In the genomic region with DNA sequence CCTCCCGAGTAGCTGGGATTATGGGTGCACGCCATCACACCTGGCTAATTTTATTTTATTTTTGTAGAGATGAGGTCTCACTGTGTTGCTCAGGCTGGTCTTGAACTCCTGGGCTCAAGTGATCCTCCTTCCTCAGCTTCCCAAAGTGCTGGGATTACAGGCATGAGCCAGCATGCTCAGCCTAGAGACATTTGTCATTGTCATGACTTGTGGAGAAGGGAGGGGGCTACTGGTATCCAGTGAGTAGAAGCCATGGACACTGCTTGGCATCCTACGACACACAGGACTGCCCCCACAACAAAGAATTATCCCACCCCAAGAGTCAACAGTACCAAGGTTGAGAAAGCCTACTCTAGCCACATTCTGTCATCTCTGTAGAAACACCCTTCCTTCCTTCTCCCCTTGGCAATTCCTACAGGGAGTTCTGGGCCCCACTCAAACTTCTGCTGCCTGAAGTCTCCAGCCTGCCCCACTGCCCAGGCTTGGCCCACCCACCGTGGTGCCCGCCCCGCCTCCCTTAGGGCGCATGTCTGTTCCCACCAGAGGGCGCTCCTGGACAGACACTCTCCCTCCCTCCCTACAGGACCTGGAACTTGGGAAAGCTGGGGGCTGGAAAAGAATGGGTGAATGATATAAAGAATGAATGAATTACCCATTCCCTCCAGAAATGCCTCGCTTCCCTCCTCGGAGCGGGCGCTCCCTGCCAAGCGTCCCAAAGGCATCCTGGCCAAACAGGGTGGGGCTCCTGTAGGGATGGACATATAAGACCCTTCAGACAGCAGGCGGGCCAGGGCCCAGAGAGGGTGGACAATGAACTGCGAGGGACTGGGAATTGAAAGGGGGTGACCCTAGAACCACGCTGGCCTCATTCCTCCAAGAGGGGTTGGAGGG, we compare ENCODE assay signal across 1 cellular context.
TF ChIP-seq lines count a peak whose summit lies in the region.

No MANE protein-coding gene starts in this region.

TF ChIP-seq in HepG2, 621 proteins besides CTCF, POLR2A, EP300 and RAD21 (continued from another document and continues in another):
- TF ChIP-seq, protein P1, sequence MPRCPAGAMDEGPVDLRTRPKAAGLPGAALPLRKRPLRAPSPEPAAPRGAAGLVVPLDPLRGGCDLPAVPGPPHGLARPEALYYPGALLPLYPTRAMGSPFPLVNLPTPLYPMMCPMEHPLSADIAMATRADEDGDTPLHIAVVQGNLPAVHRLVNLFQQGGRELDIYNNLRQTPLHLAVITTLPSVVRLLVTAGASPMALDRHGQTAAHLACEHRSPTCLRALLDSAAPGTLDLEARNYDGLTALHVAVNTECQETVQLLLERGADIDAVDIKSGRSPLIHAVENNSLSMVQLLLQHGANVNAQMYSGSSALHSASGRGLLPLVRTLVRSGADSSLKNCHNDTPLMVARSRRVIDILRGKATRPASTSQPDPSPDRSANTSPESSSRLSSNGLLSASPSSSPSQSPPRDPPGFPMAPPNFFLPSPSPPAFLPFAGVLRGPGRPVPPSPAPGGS (CRISPR knock-in tag; IDR thresholded peaks at IDR 0.05), result 0 out of 2 replicates have a peak, but pooled peaks have one; percentile 42
- TF ChIP-seq ERF (CRISPR knock-in tag; IDR thresholded peaks at IDR 0.05) (0 out of 2 replicates have a peak, but pooled peaks have one; percentile 28), KLF12 (CRISPR knock-in tag; IDR thresholded peaks at IDR 0.05; ENCODE audit: borderline replicate concordance) (peak; percentile 54; the same call in 1 of the 2 replicates), HIVEP1 (CRISPR knock-in tag; IDR thresholded peaks at IDR 0.05) (0 out of 2 replicates have a peak, but pooled peaks have one; percentile 59), ZSCAN25 (CRISPR knock-in tag; IDR thresholded peaks at IDR 0.05) (0 out of 2 replicates have a peak, but pooled peaks have one; percentile 27), KLF11 (CRISPR knock-in tag; IDR thresholded peaks at IDR 0.05) (no peak), STAG1 (CRISPR knock-in tag; IDR thresholded peaks at IDR 0.05) (peak; percentile 89), ZNF572 (CRISPR knock-in tag; IDR thresholded peaks at IDR 0.05) (0 out of 2 replicates have a peak, but pooled peaks have one; percentile 70), SMC3 (IDR thresholded peaks at IDR 0.05; ENCODE audit: low read length) (peak; percentile 60), HES4 (CRISPR knock-in tag; IDR thresholded peaks at IDR 0.05; ENCODE audit: borderline replicate concordance) (0 out of 2 replicates have a peak, but pooled peaks have one; percentile 30), LCORL (IDR thresholded peaks at IDR 0.05) (no peak), LCORL (CRISPR knock-in tag; IDR thresholded peaks at IDR 0.05) (0 out of 2 replicates have a peak, but pooled peaks have one; percentile 30), THAP11 (CRISPR knock-in tag; IDR thresholded peaks at IDR 0.05) (peak; percentile 79), SAP130 (CRISPR knock-in tag; IDR thresholded peaks at IDR 0.05; ENCODE audit: low read depth) (peak; percentile 48; the same call in 1 of the 2 replicates), ZNF652 (CRISPR knock-in tag; IDR thresholded peaks at IDR 0.05; ENCODE audit: borderline replicate concordance, low read depth) (no peak), SP1 (IDR thresholded peaks at IDR 0.05) (no peak), SP1 (CRISPR knock-in tag; IDR thresholded peaks at IDR 0.05) (peak; percentile 64; the same call in 1 of the 2 replicates), ZNF598 (CRISPR knock-in tag; IDR thresholded peaks at IDR 0.05; ENCODE audit: borderline replicate concordance) (peak; percentile 80; the same call in 1 of the 2 replicates), MYC (CRISPR knock-in tag; IDR thresholded peaks at IDR 0.05; ENCODE audit: borderline replicate concordance) (peak; percentile 69), U2AF2 (IDR thresholded peaks at IDR 0.05; ENCODE audit: low read depth, low read length) (no peak), ONECUT2 (CRISPR knock-in tag; IDR thresholded peaks at IDR 0.05) (no peak), SP5 (CRISPR knock-in tag; IDR thresholded peaks at IDR 0.05; ENCODE audit: borderline replicate concordance, low read depth) (peak; percentile 57), ZKSCAN5 (CRISPR knock-in tag; IDR thresholded peaks at IDR 0.05) (no peak), ZNF317 (CRISPR knock-in tag; IDR thresholded peaks at IDR 0.05) (0 out of 2 replicates have a peak, but pooled peaks have one; percentile 15), HNF4A (CRISPR knock-in tag; IDR thresholded peaks at IDR 0.05) (no peak), HNRNPL (IDR thresholded peaks at IDR 0.05; ENCODE audit: low read depth, low read length) (peak; percentile 80; the same call in 1 of the 2 replicates), FOSL2 (CRISPR knock-in tag; IDR thresholded peaks at IDR 0.05) (peak; percentile 19; the same call in 1 of the 2 replicates), ZBTB7B (CRISPR knock-in tag; IDR thresholded peaks at IDR 0.05) (0 out of 2 replicates have a peak, but pooled peaks have one; percentile 54), TSC22D2 (CRISPR knock-in tag; IDR thresholded peaks at IDR 0.05; ENCODE audit: borderline replicate concordance) (peak; percentile 74; the same call in 1 of the 2 replicates), XRCC5 (optimal IDR thresholded peaks at IDR 0.05; ENCODE audit: low read length) (peak; percentile 83), SOX5 (CRISPR knock-in tag; IDR thresholded peaks at IDR 0.05; ENCODE audit: borderline replicate concordance) (0 out of 2 replicates have a peak, but pooled peaks have one; percentile 15), ELF3 (CRISPR knock-in tag; IDR thresholded peaks at IDR 0.05) (0 out of 2 replicates have a peak, but pooled peaks have one; percentile 22)
- TF ChIP-seq, protein P2, sequence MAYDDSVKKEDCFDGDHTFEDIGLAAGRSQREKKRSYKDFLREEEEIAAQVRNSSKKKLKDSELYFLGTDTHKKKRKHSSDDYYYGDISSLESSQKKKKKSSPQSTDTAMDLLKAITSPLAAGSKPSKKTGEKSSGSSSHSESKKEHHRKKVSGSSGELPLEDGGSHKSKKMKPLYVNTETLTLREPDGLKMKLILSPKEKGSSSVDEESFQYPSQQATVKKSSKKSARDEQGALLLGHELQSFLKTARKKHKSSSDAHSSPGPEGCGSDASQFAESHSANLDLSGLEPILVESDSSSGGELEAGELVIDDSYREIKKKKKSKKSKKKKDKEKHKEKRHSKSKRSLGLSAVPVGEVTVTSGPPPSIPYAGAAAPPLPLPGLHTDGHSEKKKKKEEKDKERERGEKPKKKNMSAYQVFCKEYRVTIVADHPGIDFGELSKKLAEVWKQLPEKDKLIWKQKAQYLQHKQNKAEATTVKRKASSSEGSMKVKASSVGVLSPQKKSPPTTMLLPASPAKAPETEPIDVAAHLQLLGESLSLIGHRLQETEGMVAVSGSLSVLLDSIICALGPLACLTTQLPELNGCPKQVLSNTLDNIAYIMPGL (CRISPR knock-in tag; IDR thresholded peaks at IDR 0.05; ENCODE audit: borderline replicate concordance in 1 of 2, low read depth in 1 of 2), result peak; percentile 52 to 59; a peak in 2 of 4 replicates
- TF ChIP-seq, protein P3, sequence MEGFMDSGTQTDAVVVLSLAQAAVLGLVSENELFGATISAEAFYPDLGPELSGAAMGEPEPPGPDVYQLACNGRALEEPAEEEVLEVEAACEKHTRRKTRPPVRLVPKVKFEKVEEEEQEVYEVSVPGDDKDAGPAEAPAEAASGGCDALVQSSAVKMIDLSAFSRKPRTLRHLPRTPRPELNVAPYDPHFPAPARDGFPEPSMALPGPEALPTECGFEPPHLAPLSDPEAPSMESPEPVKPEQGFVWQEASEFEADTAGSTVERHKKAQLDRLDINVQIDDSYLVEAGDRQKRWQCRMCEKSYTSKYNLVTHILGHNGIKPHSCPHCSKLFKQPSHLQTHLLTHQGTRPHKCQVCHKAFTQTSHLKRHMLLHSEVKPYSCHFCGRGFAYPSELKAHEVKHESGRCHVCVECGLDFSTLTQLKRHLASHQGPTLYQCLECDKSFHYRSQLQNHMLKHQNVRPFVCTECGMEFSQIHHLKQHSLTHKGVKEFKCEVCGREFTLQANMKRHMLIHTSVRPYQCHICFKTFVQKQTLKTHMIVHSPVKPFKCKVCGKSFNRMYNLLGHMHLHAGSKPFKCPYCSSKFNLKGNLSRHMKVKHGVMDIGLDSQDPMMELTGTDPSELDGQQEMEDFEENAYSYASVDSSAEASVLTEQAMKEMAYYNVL (CRISPR knock-in tag; IDR thresholded peaks at IDR 0.05; ENCODE audit: borderline replicate concordance), result 0 out of 2 replicates have a peak, but pooled peaks have one; percentile 20
- TF ChIP-seq, protein P4, sequence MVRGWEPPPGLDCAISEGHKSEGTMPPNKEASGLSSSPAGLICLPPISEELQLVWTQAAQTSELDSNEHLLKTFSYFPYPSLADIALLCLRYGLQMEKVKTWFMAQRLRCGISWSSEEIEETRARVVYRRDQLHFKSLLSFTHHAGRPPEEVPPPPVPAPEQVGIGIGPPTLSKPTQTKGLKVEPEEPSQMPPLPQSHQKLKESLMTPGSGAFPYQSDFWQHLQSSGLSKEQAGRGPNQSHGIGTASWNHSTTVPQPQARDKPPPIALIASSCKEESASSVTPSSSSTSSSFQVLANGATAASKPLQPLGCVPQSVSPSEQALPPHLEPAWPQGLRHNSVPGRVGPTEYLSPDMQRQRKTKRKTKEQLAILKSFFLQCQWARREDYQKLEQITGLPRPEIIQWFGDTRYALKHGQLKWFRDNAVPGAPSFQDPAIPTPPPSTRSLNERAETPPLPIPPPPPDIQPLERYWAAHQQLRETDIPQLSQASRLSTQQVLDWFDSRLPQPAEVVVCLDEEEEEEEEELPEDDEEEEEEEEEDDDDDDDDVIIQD (CRISPR knock-in tag; IDR thresholded peaks at IDR 0.05; ENCODE audit: low read depth), result no peak
- TF ChIP-seq, protein P5, sequence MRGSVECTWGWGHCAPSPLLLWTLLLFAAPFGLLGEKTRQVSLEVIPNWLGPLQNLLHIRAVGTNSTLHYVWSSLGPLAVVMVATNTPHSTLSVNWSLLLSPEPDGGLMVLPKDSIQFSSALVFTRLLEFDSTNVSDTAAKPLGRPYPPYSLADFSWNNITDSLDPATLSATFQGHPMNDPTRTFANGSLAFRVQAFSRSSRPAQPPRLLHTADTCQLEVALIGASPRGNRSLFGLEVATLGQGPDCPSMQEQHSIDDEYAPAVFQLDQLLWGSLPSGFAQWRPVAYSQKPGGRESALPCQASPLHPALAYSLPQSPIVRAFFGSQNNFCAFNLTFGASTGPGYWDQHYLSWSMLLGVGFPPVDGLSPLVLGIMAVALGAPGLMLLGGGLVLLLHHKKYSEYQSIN (CRISPR knock-in tag; IDR thresholded peaks at IDR 0.05; ENCODE audit: borderline replicate concordance), result no peak
- TF ChIP-seq, protein P6, sequence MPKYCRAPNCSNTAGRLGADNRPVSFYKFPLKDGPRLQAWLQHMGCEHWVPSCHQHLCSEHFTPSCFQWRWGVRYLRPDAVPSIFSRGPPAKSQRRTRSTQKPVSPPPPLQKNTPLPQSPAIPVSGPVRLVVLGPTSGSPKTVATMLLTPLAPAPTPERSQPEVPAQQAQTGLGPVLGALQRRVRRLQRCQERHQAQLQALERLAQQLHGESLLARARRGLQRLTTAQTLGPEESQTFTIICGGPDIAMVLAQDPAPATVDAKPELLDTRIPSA (CRISPR knock-in tag; IDR thresholded peaks at IDR 0.05; ENCODE audit: borderline replicate concordance), result no peak
- TF ChIP-seq, protein P7, sequence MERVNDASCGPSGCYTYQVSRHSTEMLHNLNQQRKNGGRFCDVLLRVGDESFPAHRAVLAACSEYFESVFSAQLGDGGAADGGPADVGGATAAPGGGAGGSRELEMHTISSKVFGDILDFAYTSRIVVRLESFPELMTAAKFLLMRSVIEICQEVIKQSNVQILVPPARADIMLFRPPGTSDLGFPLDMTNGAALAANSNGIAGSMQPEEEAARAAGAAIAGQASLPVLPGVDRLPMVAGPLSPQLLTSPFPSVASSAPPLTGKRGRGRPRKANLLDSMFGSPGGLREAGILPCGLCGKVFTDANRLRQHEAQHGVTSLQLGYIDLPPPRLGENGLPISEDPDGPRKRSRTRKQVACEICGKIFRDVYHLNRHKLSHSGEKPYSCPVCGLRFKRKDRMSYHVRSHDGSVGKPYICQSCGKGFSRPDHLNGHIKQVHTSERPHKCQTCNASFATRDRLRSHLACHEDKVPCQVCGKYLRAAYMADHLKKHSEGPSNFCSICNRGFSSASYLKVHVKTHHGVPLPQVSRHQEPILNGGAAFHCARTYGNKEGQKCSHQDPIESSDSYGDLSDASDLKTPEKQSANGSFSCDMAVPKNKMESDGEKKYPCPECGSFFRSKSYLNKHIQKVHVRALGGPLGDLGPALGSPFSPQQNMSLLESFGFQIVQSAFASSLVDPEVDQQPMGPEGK (CRISPR knock-in tag; IDR thresholded peaks at IDR 0.05), result peak; percentile 74
- TF ChIP-seq, protein P8, sequence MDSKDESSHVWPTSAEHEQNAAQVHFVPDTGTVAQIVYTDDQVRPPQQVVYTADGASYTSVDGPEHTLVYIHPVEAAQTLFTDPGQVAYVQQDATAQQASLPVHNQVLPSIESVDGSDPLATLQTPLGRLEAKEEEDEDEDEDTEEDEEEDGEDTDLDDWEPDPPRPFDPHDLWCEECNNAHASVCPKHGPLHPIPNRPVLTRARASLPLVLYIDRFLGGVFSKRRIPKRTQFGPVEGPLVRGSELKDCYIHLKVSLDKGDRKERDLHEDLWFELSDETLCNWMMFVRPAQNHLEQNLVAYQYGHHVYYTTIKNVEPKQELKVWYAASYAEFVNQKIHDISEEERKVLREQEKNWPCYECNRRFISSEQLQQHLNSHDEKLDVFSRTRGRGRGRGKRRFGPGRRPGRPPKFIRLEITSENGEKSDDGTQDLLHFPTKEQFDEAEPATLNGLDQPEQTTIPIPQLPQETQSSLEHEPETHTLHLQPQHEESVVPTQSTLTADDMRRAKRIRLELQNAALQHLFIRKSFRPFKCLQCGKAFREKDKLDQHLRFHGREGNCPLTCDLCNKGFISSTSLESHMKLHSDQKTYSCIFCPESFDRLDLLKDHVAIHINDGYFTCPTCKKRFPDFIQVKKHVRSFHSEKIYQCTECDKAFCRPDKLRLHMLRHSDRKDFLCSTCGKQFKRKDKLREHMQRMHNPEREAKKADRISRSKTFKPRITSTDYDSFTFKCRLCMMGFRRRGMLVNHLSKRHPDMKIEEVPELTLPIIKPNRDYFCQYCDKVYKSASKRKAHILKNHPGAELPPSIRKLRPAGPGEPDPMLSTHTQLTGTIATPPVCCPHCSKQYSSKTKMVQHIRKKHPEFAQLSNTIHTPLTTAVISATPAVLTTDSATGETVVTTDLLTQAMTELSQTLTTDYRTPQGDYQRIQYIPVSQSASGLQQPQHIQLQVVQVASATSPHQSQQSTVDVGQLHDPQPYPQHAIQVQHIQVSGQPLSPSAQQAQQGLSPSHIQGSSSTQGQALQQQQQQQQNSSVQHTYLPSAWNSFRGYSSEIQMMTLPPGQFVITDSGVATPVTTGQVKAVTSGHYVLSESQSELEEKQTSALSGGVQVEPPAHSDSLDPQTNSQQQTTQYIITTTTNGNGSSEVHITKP (CRISPR knock-in tag; IDR thresholded peaks at IDR 0.05; ENCODE audit: low read depth), result 0 out of 2 replicates have a peak, but pooled peaks have one; percentile 24
- TF ChIP-seq, protein P9, sequence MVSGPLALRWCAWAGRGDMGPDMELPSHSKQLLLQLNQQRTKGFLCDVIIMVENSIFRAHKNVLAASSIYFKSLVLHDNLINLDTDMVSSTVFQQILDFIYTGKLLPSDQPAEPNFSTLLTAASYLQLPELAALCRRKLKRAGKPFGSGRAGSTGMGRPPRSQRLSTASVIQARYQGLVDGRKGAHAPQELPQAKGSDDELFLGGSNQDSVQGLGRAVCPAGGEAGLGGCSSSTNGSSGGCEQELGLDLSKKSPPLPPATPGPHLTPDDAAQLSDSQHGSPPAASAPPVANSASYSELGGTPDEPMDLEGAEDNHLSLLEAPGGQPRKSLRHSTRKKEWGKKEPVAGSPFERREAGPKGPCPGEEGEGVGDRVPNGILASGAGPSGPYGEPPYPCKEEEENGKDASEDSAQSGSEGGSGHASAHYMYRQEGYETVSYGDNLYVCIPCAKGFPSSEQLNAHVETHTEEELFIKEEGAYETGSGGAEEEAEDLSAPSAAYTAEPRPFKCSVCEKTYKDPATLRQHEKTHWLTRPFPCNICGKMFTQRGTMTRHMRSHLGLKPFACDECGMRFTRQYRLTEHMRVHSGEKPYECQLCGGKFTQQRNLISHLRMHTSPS (CRISPR knock-in tag; IDR thresholded peaks at IDR 0.05; ENCODE audit: low read depth), result peak; percentile 54; the same call in 1 of the 2 replicates
